1 cellular context compared by ENCODE assay signal in genomic region chr1:202589190-202589680, GRCh38.
A peak's percentile ranks its signal among the peaks of the same experiment; 100 is the strongest.
TF ChIP-seq lines count a peak whose summit lies in the region.

No MANE protein-coding gene starts in this region.

TF ChIP-seq in HepG2, 621 proteins besides CTCF, POLR2A, EP300 and RAD21 (continued from another document and continues in another):
- TF ChIP-seq LRRFIP1 (CRISPR knock-in tag; conservative IDR thresholded peaks at IDR 0.05) (no peak), ZNF605 (CRISPR knock-in tag; IDR thresholded peaks at IDR 0.05) (no peak), ZNF598 (CRISPR knock-in tag; IDR thresholded peaks at IDR 0.05; ENCODE audit: borderline replicate concordance) (no peak), MXD1 (CRISPR knock-in tag; IDR thresholded peaks at IDR 0.05) (no peak), ZBTB33 (CRISPR knock-in tag; IDR thresholded peaks at IDR 0.05) (0 out of 2 replicates have a peak, but pooled peaks have one; percentile 25), ZNF687 (CRISPR knock-in tag; IDR thresholded peaks at IDR 0.05) (peak; percentile 33; the same call in 1 of the 2 replicates), SAP130 (CRISPR knock-in tag; IDR thresholded peaks at IDR 0.05; ENCODE audit: low read depth) (peak; percentile 38), SYNCRIP (IDR thresholded peaks at IDR 0.05; ENCODE audit: insufficient read depth, low read depth, low read length) (no peak), RERE (CRISPR knock-in tag; IDR thresholded peaks at IDR 0.05; ENCODE audit: low read depth) (no peak), ZBTB42 (CRISPR knock-in tag; IDR thresholded peaks at IDR 0.05) (no peak), KLF13 (CRISPR knock-in tag; IDR thresholded peaks at IDR 0.05) (no peak), ZNF546 (CRISPR knock-in tag; conservative IDR thresholded peaks at IDR 0.05) (no peak), PAXIP1 (CRISPR knock-in tag; conservative IDR thresholded peaks at IDR 0.05) (peak; percentile 41; the same call in 1 of the 2 replicates), YY1 (IDR thresholded peaks at IDR 0.05; ENCODE audit: insufficient read depth, insufficient replicate concordance, low read depth, low read length) (no peak), ZNF180 (CRISPR knock-in tag; IDR thresholded peaks at IDR 0.05; ENCODE audit: borderline replicate concordance, low read depth) (no peak), ZNF761 (CRISPR knock-in tag; conservative IDR thresholded peaks at IDR 0.05) (no peak), TGIF2 (CRISPR knock-in tag; IDR thresholded peaks at IDR 0.05) (no peak), ZIK1 (CRISPR knock-in tag; IDR thresholded peaks at IDR 0.05; ENCODE audit: borderline replicate concordance, low read depth) (no peak), NR2F1 (CRISPR knock-in tag; IDR thresholded peaks at IDR 0.05) (0 out of 4 replicates have a peak, but pooled peaks of 1 of the 2 experiments have one; percentile 33), RBM39 (IDR thresholded peaks at IDR 0.05; ENCODE audit: low read depth, low read length, poor library complexity, severe bottlenecking) (no peak), ZNF878 (CRISPR knock-in tag; IDR thresholded peaks at IDR 0.05) (no peak), ZNF556 (CRISPR knock-in tag; IDR thresholded peaks at IDR 0.05; ENCODE audit: borderline replicate concordance) (no peak), ZNF235 (CRISPR knock-in tag; IDR thresholded peaks at IDR 0.05; ENCODE audit: borderline replicate concordance) (no peak), ZBTB1 (CRISPR knock-in tag; IDR thresholded peaks at IDR 0.05; ENCODE audit: borderline replicate concordance) (no peak), ZSCAN31 (CRISPR knock-in tag; IDR thresholded peaks at IDR 0.05; ENCODE audit: low read depth) (no peak), SIX1 (CRISPR knock-in tag; IDR thresholded peaks at IDR 0.05; ENCODE audit: borderline replicate concordance) (no peak), ZNF800 (CRISPR knock-in tag; IDR thresholded peaks at IDR 0.05) (no peak), NR2C2 (CRISPR knock-in tag; IDR thresholded peaks at IDR 0.05; ENCODE audit: borderline replicate concordance) (no peak), ZNF790 (CRISPR knock-in tag; IDR thresholded peaks at IDR 0.05; ENCODE audit: borderline replicate concordance) (no peak), NCOA1 (CRISPR knock-in tag; IDR thresholded peaks at IDR 0.05) (no peak), ZNF543 (CRISPR knock-in tag; IDR thresholded peaks at IDR 0.05) (no peak), ZBTB4 (CRISPR knock-in tag; IDR thresholded peaks at IDR 0.05; ENCODE audit: borderline replicate concordance) (no peak), RARA (CRISPR knock-in tag; IDR thresholded peaks at IDR 0.05) (no peak), ZNF263 (CRISPR knock-in tag; IDR thresholded peaks at IDR 0.05) (no peak), SALL1 (CRISPR knock-in tag; IDR thresholded peaks at IDR 0.05) (0 out of 2 replicates have a peak, but pooled peaks have one; percentile 20)
